In the genomic region with DNA sequence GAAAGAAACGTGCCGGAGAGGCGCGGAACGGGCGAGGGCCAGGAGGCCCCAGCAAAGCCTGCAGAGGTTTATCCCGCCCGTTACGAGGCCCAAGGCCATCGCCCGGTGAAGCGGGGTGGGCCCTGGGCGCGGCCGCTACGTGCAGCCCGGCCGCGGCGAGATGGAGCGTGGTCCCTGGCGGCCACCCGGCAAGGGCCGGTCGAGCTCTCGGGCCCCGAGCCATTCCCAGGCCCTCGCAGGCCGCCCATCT, we compare ENCODE assay signal across 8 cellular contexts. TPM values are rescaled to one million over a fixed set of nuclear protein-coding genes. Genes with fewer than 3 reads are reported as not detected.
DNase-seq lines count a peak whose midpoint lies in the region; ATAC-seq, FAIRE-seq and TF ChIP-seq lines count a peak whose summit lies in the region.

No MANE protein-coding gene starts in this region.

- no peaks in the 10 kb centered on the region for H3K27me3 Mint-ChIP-seq in CD4-positive, alpha-beta T cell

- H2AFZ ChIP-seq in PC-3 (ENCODE audit: low read length) (no peak overlapping the region), endothelial cell of umbilical vein (ENCODE audit: low read depth, low read length) (no peak overlapping the region), osteoblast (ENCODE audit: low read length) (no peak overlapping the region)

- H3K4me1 Mint-ChIP-seq in CD4-positive, alpha-beta T cell (ENCODE audit: low read depth), result peaks cover 66% of the 10 kb centered on the region

- DNase-seq in CD4-positive, alpha-beta T cell, result no peak
- DNase-seq in PC-3 (no peak), endothelial cell of umbilical vein (ENCODE audit: low read depth, low spot score) (no peak), osteoblast (ENCODE audit: insufficient read length, low spot score, missing footprints) (no peak)

- H3K4me3 Mint-ChIP-seq in CD4-positive, alpha-beta T cell, result peak overlapping the region; percentile 97

- dilution Hi-C loops in endothelial cell of umbilical vein (cut with MboI; ENCODE audit: extremely low pct_ligation_motif_present, low sequenced_read_pairs), result no loop called here

- H3K27ac Mint-ChIP-seq in CD4-positive, alpha-beta T cell, result peak overlapping the region; percentile 96

- no peaks in the 10 kb centered on the region for H3K9me1 ChIP-seq in endothelial cell of umbilical vein (replicated peaks; ENCODE audit: control insufficient read depth, extremely low read depth, insufficient read depth, low read length)

- BruUV-seq in PC-3 (replicated peaks; lab: Mats Ljungman, UMichigan) (no TSS peak), endothelial cell of umbilical vein (replicated peaks; lab: Mats Ljungman, UMichigan) (no TSS peak)

- peak overlapping the region; percentile 93 for H3K4me3 ChIP-seq in PC-3 (ENCODE audit: low read length)
- peak overlapping the region; percentile 56 to 78 (median 70) for H3K4me3 ChIP-seq in endothelial cell of umbilical vein (replicated peaks in 1 of 3; ENCODE audit: insufficient read depth in 1 of 3, low read depth in 1 of 3, low read length in 3 of 3)
- H3K4me3 ChIP-seq in osteoblast (ENCODE audit: insufficient read depth, low read length), result peak overlapping the region; percentile 95

- no peak for TF ChIP-seq CTCF in CD4-positive, alpha-beta T cell (IDR thresholded peaks at IDR 0.05)
- TF ChIP-seq CTCF in PC-3 (conservative IDR thresholded peaks at IDR 0.05; ENCODE audit: low read depth, low read length) (no peak), endothelial cell of umbilical vein (IDR thresholded peaks at IDR 0.05; ENCODE audit: extremely low read depth in 1 of 2, insufficient read depth in 1 of 2, low read depth in 1 of 2, low read length in 2 of 2) (no peak), osteoblast (IDR thresholded peaks at IDR 0.05; ENCODE audit: extremely low read depth, low read depth, low read length) (no peak)

- H3K36me3 Mint-ChIP-seq in CD4-positive, alpha-beta T cell (ENCODE audit: low read depth), result peaks cover 31% of the 10 kb centered on the region

- H3K79me2 ChIP-seq in PC-3 (ENCODE audit: low read length) (peaks cover 74% of the 10 kb centered on the region), endothelial cell of umbilical vein (ENCODE audit: control insufficient read depth, insufficient read depth, low read length) (peaks cover 50% of the 10 kb centered on the region), osteoblast (ENCODE audit: insufficient read depth, low read length) (peaks cover 28% of the 10 kb centered on the region)

- H3K4me2 ChIP-seq in PC-3 (ENCODE audit: low read length) (peak overlapping the region; percentile 89), endothelial cell of umbilical vein (ENCODE audit: insufficient read depth, low read length) (peak overlapping the region; percentile 93), osteoblast (ENCODE audit: insufficient read depth, low read length) (peak overlapping the region; percentile 98)

- CTCF ChIA-PET in CD4-positive, alpha-beta T cell (lab: Charles Lee), result interaction anchor here (2.9 kb wide), 1 partner anchor 30 kb away, joined by 13 read pairs; no protein-coding TSS in a partner anchor
- CTCF ChIA-PET in PC-3 (lab: Charles Lee) (no interaction called here), endothelial cell of umbilical vein (lab: Charles Lee) (interaction anchor here (0.8 to 4.9 kb wide), 8 partner anchors 8 to 40 kb away, joined by 3 to 47 read pairs (median 3); a partner anchor contains a TSS)

- no peak for FAIRE-seq in endothelial cell of umbilical vein (lab: Jason Lieb, UNC)

- no peaks in the 10 kb centered on the region for H3K9me3 ChIP-seq in CD4-positive, alpha-beta T cell (ENCODE audit: control insufficient read depth, low read length)
- H3K9me3 ChIP-seq in PC-3 (ENCODE audit: low read length) (no peaks in the 10 kb centered on the region), endothelial cell of umbilical vein (replicated peaks; ENCODE audit: control insufficient read depth, insufficient read depth, low read length) (no peaks in the 10 kb centered on the region), osteoblast (ENCODE audit: low read depth, low read length) (no peaks in the 10 kb centered on the region)

- no peak for TF ChIP-seq POLR2A in endothelial cell of umbilical vein (IDR thresholded peaks at IDR 0.05; ENCODE audit: low read depth, low read length)

- POLR2A ChIA-PET in CD4-positive, alpha-beta T cell (lab: Charles Lee), result interaction anchor here (1.0 to 2.8 kb wide), 9 partner anchors 9 to 244 kb away, joined by 3 to 19 read pairs (median 5); a partner anchor contains a TSS
- POLR2A ChIA-PET in PC-3 (lab: Charles Lee; ENCODE audit: unreplicated experiment), result no interaction called here
- POLR2A ChIA-PET in endothelial cell of umbilical vein (lab: Charles Lee), result interaction anchor here (0.6 to 1.2 kb wide), 3 partner anchors 9 to 24 kb away, joined by 3 to 5 read pairs (median 4); no protein-coding TSS in a partner anchor

- intact Hi-C loops in CD4-positive, alpha-beta T cell (cut with DNase I, micrococcal nuclease), result loop anchor here (1.0 to 10.0 kb wide), 6 partner anchors 31 to 457 kb away; a partner anchor contains a TSS
- intact Hi-C loops in PC-3 (cut with micrococcal nuclease), result loop anchor here (10.0 kb wide), 1 partner anchor 245 kb away; a partner anchor contains a TSS
- intact Hi-C loops in endothelial cell of umbilical vein (cut with micrococcal nuclease), result loop anchor here (2.0 to 10.0 kb wide), 2 partner anchors 245 to 935 kb away; a partner anchor contains a TSS

- H3K27me3 ChIP-seq in CD4-positive, alpha-beta T cell (ENCODE audit: control insufficient read depth, insufficient read depth, low read length), result no peaks in the 10 kb centered on the region
- H3K27me3 ChIP-seq in PC-3 (ENCODE audit: low read length), result no peaks in the 10 kb centered on the region
- H3K27me3 ChIP-seq in endothelial cell of umbilical vein (ENCODE audit: control insufficient read depth in 2 of 2, insufficient read depth in 2 of 2, low read length in 2 of 2), result no peaks in the 10 kb centered on the region
- no peaks in the 10 kb centered on the region for H3K27me3 ChIP-seq in osteoblast (ENCODE audit: insufficient read depth, low read length)

- peak overlapping the region; percentile 92 for H3K27ac ChIP-seq in CD4-positive, alpha-beta T cell (ENCODE audit: low read depth, low read length)
- peak overlapping the region; percentile 86 for H3K27ac ChIP-seq in PC-3 (ENCODE audit: low read length)
- peak overlapping the region; percentile 84 for H3K27ac ChIP-seq in endothelial cell of umbilical vein (ENCODE audit: insufficient read depth, low read depth, low read length)
- peak overlapping the region; percentile 98 for H3K27ac ChIP-seq in osteoblast (ENCODE audit: low read depth, low read length)

- H3K36me3 ChIP-seq in PC-3 (ENCODE audit: low read depth, low read length), result peaks cover 19% of the 10 kb centered on the region
- no peaks in the 10 kb centered on the region for H3K36me3 ChIP-seq in endothelial cell of umbilical vein (ENCODE audit: control insufficient read depth in 2 of 2, extremely low read depth in 1 of 2, insufficient read depth in 2 of 2, low read length in 2 of 2)
- H3K36me3 ChIP-seq in osteoblast (ENCODE audit: insufficient read depth, low read length), result peaks cover 3% of the 10 kb centered on the region

- peaks cover 25% of the 10 kb centered on the region for H3K4me1 ChIP-seq in PC-3 (ENCODE audit: insufficient read depth, low read length)
- H3K4me1 ChIP-seq in endothelial cell of umbilical vein (ENCODE audit: control insufficient read depth, extremely low read depth, insufficient read depth, low read length), result peaks cover 46% of the 10 kb centered on the region
- H3K4me1 ChIP-seq in osteoblast (ENCODE audit: insufficient read depth, low read length), result peaks cover 46% of the 10 kb centered on the region

- peaks cover 12% of the 10 kb centered on the region for H3F3A ChIP-seq in PC-3 (ENCODE audit: low read length, unreplicated experiment)

- H4K20me1 ChIP-seq in PC-3 (ENCODE audit: low read length) (peaks cover 34% of the 10 kb centered on the region), endothelial cell of umbilical vein (replicated peaks; ENCODE audit: control insufficient read depth, extremely low read depth, insufficient read depth, low read length) (no peaks in the 10 kb centered on the region), osteoblast (ENCODE audit: insufficient read depth, low read length) (peaks cover 18% of the 10 kb centered on the region)

- peak overlapping the region; percentile 95 for H3K9ac ChIP-seq in PC-3 (ENCODE audit: low read length)
- peak overlapping the region; percentile 89 for H3K9ac ChIP-seq in endothelial cell of umbilical vein (replicated peaks; ENCODE audit: extremely low read depth, insufficient read depth, low read length)

- H3K9me3 Mint-ChIP-seq in CD4-positive, alpha-beta T cell, result no peaks in the 10 kb centered on the region

- no peaks in the 10 kb centered on the region for H3K9me2 ChIP-seq in PC-3 (replicated peaks; ENCODE audit: low read length)

- ATAC-seq in CD4-positive, alpha-beta T cell (ENCODE audit: poor library complexity), result no peak
- ATAC-seq in PC-3 (no peak), HG02763 (IDR thresholded peaks at IDR 0.05; ENCODE audit: unreplicated experiment) (no peak), GM19455 (IDR thresholded peaks at IDR 0.05; ENCODE audit: unreplicated experiment) (no peak), HG03457 (IDR thresholded peaks at IDR 0.05; ENCODE audit: unreplicated experiment) (no peak), HG02588 (IDR thresholded peaks at IDR 0.05; ENCODE audit: unreplicated experiment) (no peak)

RNA-seq across cellular contexts. Expression of a gene that starts 1.1 kb away (rescaled TPM):
- 100 to 1,000 TPM; 202 to 203 TPM for total RNA-seq in CD4-positive, alpha-beta T cell
- total RNA-seq in PC-3 (2014; rRNA removed), result 1,963 and 2,296 TPM in 2 replicates
- 932 and 968 TPM in 2 replicates for total RNA-seq in endothelial cell of umbilical vein
- polyA plus RNA-seq in endothelial cell of umbilical vein, result 613 and 689 TPM in 2 replicates
- polyA plus RNA-seq in endothelial cell of umbilical vein (2011; cell fraction: cytosol; rRNA removed), result 657 and 808 TPM in 2 replicates
- 689 and 838 TPM in 2 replicates for polyA plus RNA-seq in endothelial cell of umbilical vein (2011; cell fraction: nucleus; rRNA removed)
- polyA plus RNA-seq in endothelial cell of umbilical vein (2012), result 768 and 1,232 TPM in 2 replicates
- polyA minus RNA-seq in endothelial cell of umbilical vein, result 886 and 894 TPM in 2 replicates
- polyA minus RNA-seq in endothelial cell of umbilical vein (2011; cell fraction: cytosol; rRNA and poly(A)+ RNA removed), result 1,573 TPM
- 313 and 356 TPM in 2 replicates for polyA minus RNA-seq in endothelial cell of umbilical vein (2011; cell fraction: nucleus; rRNA and poly(A)+ RNA removed)
- total RNA-seq in osteoblast, result 1,919 and 2,299 TPM in 2 replicates

RNA-seq across cellular contexts. Expression of a gene that starts 32.3 kb away (rescaled TPM):
- not detected for total RNA-seq in CD4-positive, alpha-beta T cell
- total RNA-seq in PC-3 (2014; rRNA removed), result 0.07 TPM in 1 of 2 replicates, not detected in the other
- 0.23 and 0.29 TPM in 2 replicates for total RNA-seq in endothelial cell of umbilical vein
- 0.08 and 0.22 TPM in 2 replicates for polyA plus RNA-seq in endothelial cell of umbilical vein
- polyA plus RNA-seq in endothelial cell of umbilical vein (2011; cell fraction: cytosol; rRNA removed), result 0.13 and 0.16 TPM in 2 replicates
- polyA plus RNA-seq in endothelial cell of umbilical vein (2011; cell fraction: nucleus; rRNA removed), result 0.29 and 0.49 TPM in 2 replicates
- 0.20 and 0.85 TPM in 2 replicates for polyA plus RNA-seq in endothelial cell of umbilical vein (2012)
- 0.13 TPM in 1 of 2 replicates, not detected in the other for polyA minus RNA-seq in endothelial cell of umbilical vein
- 2.4 TPM for polyA minus RNA-seq in endothelial cell of umbilical vein (2011; cell fraction: cytosol; rRNA and poly(A)+ RNA removed)
- polyA minus RNA-seq in endothelial cell of umbilical vein (2011; cell fraction: nucleus; rRNA and poly(A)+ RNA removed), result 0.14 TPM in 1 of 2 replicates, not detected in the other
- not detected in 2 replicates for total RNA-seq in osteoblast

RNA-seq across cellular contexts. Expression of a gene that starts 42.5 kb away (rescaled TPM):
- total RNA-seq in CD4-positive, alpha-beta T cell, result 100 to 1,000 TPM; 128 to 133 TPM
- total RNA-seq in PC-3 (2014; rRNA removed) (not detected in 2 replicates), endothelial cell of umbilical vein (37.4 and 41.1 TPM in 2 replicates), osteoblast (40.4 and 43.4 TPM in 2 replicates)
- 53.3 and 60.0 TPM in 2 replicates for polyA plus RNA-seq in endothelial cell of umbilical vein
- 27.3 and 30.1 TPM in 2 replicates for polyA plus RNA-seq in endothelial cell of umbilical vein (2011; cell fraction: cytosol; rRNA removed)
- 415 and 469 TPM in 2 replicates for polyA plus RNA-seq in endothelial cell of umbilical vein (2011; cell fraction: nucleus; rRNA removed)
- 38.0 and 40.2 TPM in 2 replicates for polyA plus RNA-seq in endothelial cell of umbilical vein (2012)
- polyA minus RNA-seq in endothelial cell of umbilical vein, result 64.3 and 83.5 TPM in 2 replicates
- 21.7 TPM for polyA minus RNA-seq in endothelial cell of umbilical vein (2011; cell fraction: cytosol; rRNA and poly(A)+ RNA removed)
- 53.9 and 81.8 TPM in 2 replicates for polyA minus RNA-seq in endothelial cell of umbilical vein (2011; cell fraction: nucleus; rRNA and poly(A)+ RNA removed)

Comparison
In these comparisons a context has a peak if more than half of its experiments do, and no peak if none do; other contexts are left out.
1. RNA of a gene that starts 42.5 kb away (total RNA-seq): 128 to 133 TPM in CD4-positive, alpha-beta T cell, 40.4 to 43.4 TPM in osteoblast and 37.4 to 41.1 TPM in endothelial cell of umbilical vein; not detected in PC-3; every median in the first group is over 10 times any median in the second.
2. Peak in every context shown above with its lines, with median percentiles within 50 percentile points of each other: H3K27ac ChIP-seq, H3K4me2 ChIP-seq and H3K4me3 ChIP-seq.